Comparison of ENCODE assay signal across 8 cellular contexts in the genomic region with DNA sequence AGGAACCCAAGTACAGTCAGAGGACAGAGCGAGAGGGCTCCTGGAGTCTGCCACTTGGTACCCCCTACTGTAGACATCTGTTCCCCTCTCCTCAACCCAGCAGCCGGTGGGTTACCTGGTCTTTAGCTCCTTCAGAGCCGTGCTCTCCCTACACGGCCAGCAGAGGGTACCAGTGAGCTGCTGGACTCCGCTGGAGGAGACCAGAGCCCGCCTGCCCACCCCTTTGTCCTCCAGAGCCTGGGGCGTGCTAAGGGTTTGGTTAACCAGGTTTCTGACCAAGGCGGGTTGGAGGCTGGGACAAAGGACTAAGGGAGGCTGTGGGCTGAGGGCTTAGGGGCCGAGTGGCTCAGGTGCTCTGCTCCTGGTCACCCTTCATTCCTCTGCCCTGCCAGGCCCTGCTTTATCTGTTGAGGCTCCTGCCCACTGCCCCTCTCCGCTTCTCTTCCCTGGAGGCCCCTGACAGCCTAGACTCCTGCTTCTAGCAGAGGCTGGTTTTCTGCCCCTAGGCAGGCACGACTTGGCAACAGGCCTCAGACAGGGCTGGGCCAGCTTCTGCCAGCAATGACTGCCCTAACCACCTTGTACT. TPM values are rescaled to one million over a fixed set of nuclear protein-coding genes. Genes with fewer than 3 reads are reported as not detected.
DNase-seq lines count a peak whose midpoint lies in the region; ATAC-seq and TF ChIP-seq lines count a peak whose summit lies in the region.

No MANE protein-coding gene starts in this region.

- H3K9me3 ChIP-seq in HCT116 (ENCODE audit: control insufficient read depth in 1 of 2, insufficient read depth in 1 of 2, low read depth in 1 of 2, low read length in 2 of 2) (no peaks in the 10 kb centered on the region), endodermal cell (ENCODE audit: control insufficient read depth, low read length) (no peaks in the 10 kb centered on the region), mucosa of rectum (ENCODE audit: control insufficient read depth in 2 of 2, low read length in 2 of 2) (no peaks in the 10 kb centered on the region)

- no peak overlapping the region for H2AFZ ChIP-seq in HCT116 (ENCODE audit: low read depth, low read length, poor library complexity, severe bottlenecking)

- 29 to 40% methylated on average over 5 to 11 of the region's 11 CpGs for whole genome bisulfite sequencing in endodermal cell (ENCODE audit: insufficient coverage in 1 of 2, insufficient read length in 1 of 2), 2 experiments

- peaks cover 16% of the 10 kb centered on the region for H3K4me1 Mint-ChIP-seq in CD14-positive monocyte
- H3K4me1 Mint-ChIP-seq in endodermal cell = peaks cover 45% of the 10 kb centered on the region

- H3K27ac Mint-ChIP-seq in CD14-positive monocyte = no peak overlapping the region
- no peak overlapping the region for H3K27ac Mint-ChIP-seq in endodermal cell

- H3K27me3 ChIP-seq in HCT116 (ENCODE audit: insufficient read depth, low read length) (no peaks in the 10 kb centered on the region), endodermal cell (ENCODE audit: control insufficient read depth, insufficient read depth, low read length, poor library complexity, severe bottlenecking) (peaks cover 24% of the 10 kb centered on the region), mucosa of rectum (ENCODE audit: control insufficient read depth in 2 of 2, insufficient read depth in 2 of 2, low read length in 2 of 2) (peaks cover 3 to 4% of the 10 kb centered on the region in 2 donors)

- no peaks in the 10 kb centered on the region for H4K20me1 ChIP-seq in HCT116 (ENCODE audit: insufficient read depth)

- H3K79me2 ChIP-seq in HCT116 (ENCODE audit: insufficient read depth, low read length) = no peaks in the 10 kb centered on the region

- RAD21 ChIA-PET in HCT116 (lab: Charles Lee; ENCODE audit: low non-redundant PET in 1 of 2, low total read pairs in 2 of 2, uncharacterized antibody in 2 of 2, unreplicated experiment in 2 of 2) = interaction anchor here (0.8 to 1.9 kb wide), 6 partner anchors 18 to 168 kb away, joined by 3 to 11 read pairs (median 5); no protein-coding TSS in a partner anchor

- DNase-seq in CD14-positive monocyte (ENCODE audit: low spot score) (peak; percentile 65), HCT116 (ENCODE audit: low read depth, low spot score) (peak; percentile 42), NCI-H748 treated with DMSO at 0.1 percent for 48 hours (lab: John Stamatoyannopoulos, UW) (peak; percentile 49), endodermal cell (peak; percentile 95), substantia nigra (lab: John Stamatoyannopoulos, UW) (peak in 34 of 49 donors; percentile 4 to 73 (median 46))
- peak; percentile 79 for DNase-seq in activated CD8-positive, alpha-beta memory T cell treated with anti-CD3 and anti-CD28 coated beads for 24 hours

- POLR2A ChIA-PET in HCT116 (lab: Charles Lee) = interaction anchor here (1.3 kb wide), 1 partner anchor 51 kb away, joined by 3 read pairs; no protein-coding TSS in a partner anchor

- H3K9me3 Mint-ChIP-seq in CD14-positive monocyte (peaks cover 0 to 21% (median 3%) of the 10 kb centered on the region in 7 donors), endodermal cell (no peaks in the 10 kb centered on the region)

- peak; percentile 86 for TF ChIP-seq RAD21 in HCT116 (IDR thresholded peaks at IDR 0.05; ENCODE audit: low read depth)

- no peaks in the 10 kb centered on the region for H3K9me2 ChIP-seq in HCT116 (ENCODE audit: insufficient read depth)

- CTCF ChIA-PET in HCT116 (lab: Charles Lee) = interaction anchor here (0.6 to 3.7 kb wide), 24 partner anchors 10 to 232 kb away, joined by 3 to 41 read pairs (median 4); partner anchors contain the start of genes ACD, ATP6V0D1, FHOD1 and TMEM208

- TF ChIP-seq POLR2A in HCT116 (IDR thresholded peaks at IDR 0.05; ENCODE audit: borderline replicate concordance, extremely low read depth, insufficient read depth, insufficient read length) = no peak

- no peaks in the 10 kb centered on the region for H3K36me3 ChIP-seq in HCT116 (ENCODE audit: control insufficient read depth in 1 of 2, insufficient read depth in 2 of 2, low read length in 2 of 2)
- H3K36me3 ChIP-seq in endodermal cell (ENCODE audit: control insufficient read depth, insufficient read depth, low read length) = no peaks in the 10 kb centered on the region
- peaks cover under 1 to 5% of the 10 kb centered on the region in 2 donors for H3K36me3 ChIP-seq in mucosa of rectum (ENCODE audit: control insufficient read depth in 2 of 2, insufficient read depth in 2 of 2, low read length in 2 of 2)

- no peak overlapping the region; the same call in 1 of the 2 replicates for H3K9ac ChIP-seq in HCT116 (ENCODE audit: low read length)
- no peak overlapping the region for H3K9ac ChIP-seq in endodermal cell (ENCODE audit: extremely low read depth, low read length, poor library complexity, severe bottlenecking)
- peak overlapping the region; percentile 68 to 100 for H3K9ac ChIP-seq in mucosa of rectum (ENCODE audit: low read depth in 1 of 2, low read length in 2 of 2)

- H3K4me3 Mint-ChIP-seq in CD14-positive monocyte (peak overlapping the region in 1 of 2 donors; percentile 76), endodermal cell (no peak overlapping the region)

- H3K4me3 ChIP-seq in HCT116 (replicated peaks in 1 of 2; ENCODE audit: low read depth in 1 of 2, low read length in 2 of 2) (no peak overlapping the region), endodermal cell (ENCODE audit: low read length) (no peak overlapping the region), mucosa of rectum (ENCODE audit: low read length in 2 of 2) (no peak overlapping the region)

- intact Hi-C loops in CD14-positive monocyte (cut with micrococcal nuclease) (loop anchor here (2.0 to 5.0 kb wide), 2 partner anchors 37 to 39 kb away; no protein-coding TSS in a partner anchor), HCT116 (cut with micrococcal nuclease) (loop anchor here (1.0 kb wide), 2 partner anchors 19 to 37 kb away; no protein-coding TSS in a partner anchor)

- H3K27ac ChIP-seq in HCT116 (ENCODE audit: low read depth, low read length) (no peak overlapping the region; the same call in 1 of the 2 replicates), endodermal cell (ENCODE audit: low read depth, low read length) (no peak overlapping the region), mucosa of rectum (ENCODE audit: low read depth in 2 of 2, low read length in 2 of 2) (peak overlapping the region; percentile 98 to 99), substantia nigra (ENCODE audit: low read depth, low read length, poor library complexity, severe bottlenecking) (no peak overlapping the region)

- peaks cover 9 to 12% of the 10 kb centered on the region in 2 donors for H3K36me3 Mint-ChIP-seq in CD14-positive monocyte
- no peaks in the 10 kb centered on the region for H3K36me3 Mint-ChIP-seq in endodermal cell (ENCODE audit: low read depth)

- H3K27me3 Mint-ChIP-seq in CD14-positive monocyte (ENCODE audit: low read depth in 3 of 3) (peaks cover 56 to 77% (median 58%) of the 10 kb centered on the region in 3 donors), endodermal cell (ENCODE audit: insufficient read depth) (peaks cover 30% of the 10 kb centered on the region)

- TF ChIP-seq CTCF in CD14-positive monocyte (IDR thresholded peaks at IDR 0.05) (peak; percentile 87), HCT116 (IDR thresholded peaks at IDR 0.05 in 2 of 3, conservative IDR thresholded peaks at IDR 0.05 in 1 of 3; ENCODE audit: borderline replicate concordance in 1 of 3, insufficient read depth in 1 of 3, low read depth in 2 of 3, low read length in 2 of 3) (peak; percentile 83 to 97 (median 84)), endodermal cell (conservative IDR thresholded peaks at IDR 0.05) (peak; percentile 94)

- ATAC-seq in HCT116 (peak; percentile 59), GM21825 (IDR thresholded peaks at IDR 0.05; ENCODE audit: unreplicated experiment) (no peak)

- BruUV-seq in HCT116 (replicated peaks; lab: Mats Ljungman, UMichigan) = no TSS peak

- peaks cover 6 to 44% of the 10 kb centered on the region in 2 experiments; a peak in 3 of 4 replicates for H3K4me1 ChIP-seq in HCT116 (ENCODE audit: control insufficient read depth in 1 of 2, insufficient read depth in 2 of 2, low read length in 2 of 2)
- peaks cover 21% of the 10 kb centered on the region for H3K4me1 ChIP-seq in endodermal cell (ENCODE audit: control insufficient read depth, insufficient read depth, low read length)
- H3K4me1 ChIP-seq in mucosa of rectum (ENCODE audit: control insufficient read depth in 2 of 2, insufficient read depth in 2 of 2, low read length in 2 of 2) = peaks cover 25 to 35% of the 10 kb centered on the region in 2 donors

- H3K4me2 ChIP-seq in HCT116 (ENCODE audit: low read length) = peak overlapping the region; percentile 23; the same call in 1 of the 2 replicates

TF ChIP-seq in HCT116, 20 proteins besides CTCF, POLR2A, EP300 and RAD21:
- TF ChIP-seq SP1 (IDR thresholded peaks at IDR 0.05; ENCODE audit: low read depth) (no peak), YY1 (IDR thresholded peaks at IDR 0.05; ENCODE audit: extremely low read depth, insufficient replicate concordance, low read depth, low read length) (peak; percentile 15), CBX3 (IDR thresholded peaks at IDR 0.05; ENCODE audit: low read depth) (no peak), EGR1 (IDR thresholded peaks at IDR 0.05; ENCODE audit: low read depth) (no peak)
TF ChIP-seq in HCT116: peak in this region for 1.

RNA-seq across cellular contexts. Expression of gene HSD11B2, which starts 2.7 kb away (rescaled TPM):
- polyA plus RNA-seq in CD14-positive monocyte = not detected
- total RNA-seq in HCT116 (2021; ENCODE audit: unreplicated experiment) = 9.7 TPM
- polyA plus RNA-seq in HCT116 (2012) = 11.2 and 11.9 TPM in 2 replicates
- total RNA-seq in endodermal cell = 10 to 100 TPM; 10.4 to 14.7 TPM
- polyA plus RNA-seq in endodermal cell (2013, experiment 1 of 2) = 11.9 TPM
- polyA plus RNA-seq in endodermal cell (2013, experiment 2 of 2) = 8.4 TPM

RNA-seq across cellular contexts. Expression of gene ZDHHC1, which starts 12.0 kb away (rescaled TPM):
- 10 to 100 TPM in 1 of 2 donors, 1 to 10 TPM in 1; 6.0 to 14.2 TPM for polyA plus RNA-seq in CD14-positive monocyte
- total RNA-seq in HCT116 (2021; ENCODE audit: unreplicated experiment) (9.1 TPM), endodermal cell (10 to 100 TPM in 1 of 2 donors, 1 to 10 TPM in 1; 8.4 to 10.6 TPM)
- polyA plus RNA-seq in HCT116 (2012) = 7.0 and 8.8 TPM in 2 replicates
- polyA plus RNA-seq in endodermal cell (2013, experiment 1 of 2) = 7.8 TPM
- 6.0 TPM for polyA plus RNA-seq in endodermal cell (2013, experiment 2 of 2)

RNA-seq across cellular contexts. Expression of gene TPPP3, which starts 34.9 kb away (rescaled TPM):
- polyA plus RNA-seq in CD14-positive monocyte = 100 to 1,000 TPM in 1 of 2 donors, 10 to 100 TPM in 1; 63.1 to 123 TPM
- total RNA-seq in HCT116 (2021; ENCODE audit: unreplicated experiment) (1.2 TPM), endodermal cell (under 1 TPM; 0.64 to 0.73 TPM)
- 1.5 and 1.6 TPM in 2 replicates for polyA plus RNA-seq in HCT116 (2012)
- 29.7 TPM for polyA plus RNA-seq in endodermal cell (2013, experiment 1 of 2)
- 19.5 TPM for polyA plus RNA-seq in endodermal cell (2013, experiment 2 of 2)

RNA-seq across cellular contexts. Expression of gene ATP6V0D1, which starts 52.7 kb away (rescaled TPM):
- 100 to 1,000 TPM; 631 to 687 TPM for polyA plus RNA-seq in CD14-positive monocyte
- total RNA-seq in HCT116 (2021; ENCODE audit: unreplicated experiment) (36.6 TPM), endodermal cell (10 to 100 TPM; 56.0 to 58.3 TPM)
- polyA plus RNA-seq in HCT116 (2012) = 35.1 and 36.8 TPM in 2 replicates
- polyA plus RNA-seq in endodermal cell (2013, experiment 1 of 2) = 55.7 TPM
- polyA plus RNA-seq in endodermal cell (2013, experiment 2 of 2) = 51.4 TPM

RNA-seq across cellular contexts. Expression of gene AGRP, which starts 55.1 kb away (rescaled TPM):
- under 1 TPM; 0.32 to 0.54 TPM for polyA plus RNA-seq in CD14-positive monocyte
- total RNA-seq in HCT116 (2021; ENCODE audit: unreplicated experiment) = not detected
- polyA plus RNA-seq in HCT116 (2012) = not detected in 2 replicates
- not detected for total RNA-seq in endodermal cell
- not detected for polyA plus RNA-seq in endodermal cell (2013, experiment 1 of 2)
- polyA plus RNA-seq in endodermal cell (2013, experiment 2 of 2) = not detected

Comparison
In these comparisons a context has a peak if more than half of its experiments do, and no peak if none do; other contexts are left out.
1. DNase-seq: peak in every context shown above with its lines; median percentile 95 in endodermal cell; 79 in activated CD8-positive, alpha-beta memory T cell treated with anti-CD3 and anti-CD28 coated beads for 24 hours; 65 in CD14-positive monocyte; 49 in NCI-H748 treated with DMSO at 0.1 percent for 48 hours; 46 in substantia nigra; 42 in HCT116.
2. H3K27ac ChIP-seq: peak in mucosa of rectum (2 of 2); none in HCT116 (single experiment), endodermal cell (single experiment) and substantia nigra (single experiment).
3. H3K9ac ChIP-seq: peak in mucosa of rectum (2 of 2); none in HCT116 (single experiment) and endodermal cell (single experiment).
4. Peak in every context shown above with its lines, with median percentiles within 50 percentile points of each other: CTCF ChIP-seq.